Comparison of ENCODE assay signal across 18 cellular contexts in genomic region chr3:127337911-127338531, GRCh38. TPM values are rescaled to one million over a fixed set of nuclear protein-coding genes. Genes with fewer than 3 reads are reported as not detected.
DNase-seq lines count a peak whose midpoint lies in the region; ATAC-seq, FAIRE-seq and TF ChIP-seq lines count a peak whose summit lies in the region.
"Had no signal": no experiment of that assay in that cellular context is flagged by ENCODE, and none has a peak within 500 bp of the region (broad histone marks: within the 10 kb centered on the region; RNA-seq: fewer than 3 reads in every experiment).

No MANE protein-coding gene starts in this region.

- TF ChIP-seq CTCF in H1 (IDR thresholded peaks at IDR 0.05; ENCODE audit: control extremely low read depth in 1 of 3, insufficient read depth in 1 of 3, low read depth in 1 of 3, low read length in 3 of 3) (no peak), left lung (IDR thresholded peaks at IDR 0.05) (no peak), suprapubic skin (IDR thresholded peaks at IDR 0.05) (no peak), coronary artery (IDR thresholded peaks at IDR 0.05) (no peak)

- peak overlapping the region; percentile 38 to 50; a peak in 3 of 4 replicates for H3K4me2 ChIP-seq in H1 (ENCODE audit: insufficient read depth in 1 of 2, low read depth in 2 of 2, low read length in 2 of 2)
- H3K4me2 ChIP-seq: PC-9 had no signal

- 80% methylated on average over 20 of the region's 52 CpGs; no CpG with 5 or more reads in 1 of the 2 experiments for WGBS in H1 (ENCODE audit: extremely low coverage in 1 of 2, insufficient coverage in 1 of 2, insufficient read length in 1 of 2, insufficient replicate concordance in 2 of 2, low coverage in 1 of 2, low lambda C conversion rate in 2 of 2, missing lambda C conversion rate in 1 of 2), 2 experiments
- WGBS in suprapubic skin = 18% methylated on average over 22 of the region's 52 CpGs

- CTCF ChIA-PET in H1 (lab: Charles Lee; ENCODE audit: partially characterized antibody) = interaction anchor here (0.6 kb wide), 2 partner anchors 118 to 203 kb away, joined by 3 read pairs; no protein-coding TSS in a partner anchor

- peaks cover 55% of the 10 kb centered on the region for H3K27me3 ChIP-seq in HUES6 (ENCODE audit: control insufficient read depth, insufficient read depth, low read length)
- H3K27me3 ChIP-seq in H1 (replicated peaks in 1 of 4; ENCODE audit: control insufficient read depth in 3 of 4, extremely low read depth in 1 of 4, insufficient read depth in 3 of 4, low read length in 3 of 4) = no peaks in the 10 kb centered on the region
- H3K27me3 ChIP-seq in left lung = peaks cover 15 to 58% of the 10 kb centered on the region in 2 donors
- H3K27me3 ChIP-seq in suprapubic skin = peaks cover 46% of the 10 kb centered on the region
- H3K27me3 ChIP-seq: BE2C had no signal

- H4K91ac ChIP-seq in H1 (replicated peaks; ENCODE audit: insufficient read length, low read length) = no peak overlapping the region

- peaks cover 0 to 4% of the 10 kb centered on the region in 2 experiments; a peak in 1 of 4 replicates for H3K79me2 ChIP-seq in H1 (ENCODE audit: control insufficient read depth in 1 of 2, insufficient read depth in 2 of 2, low read length in 2 of 2)

- no peak overlapping the region for H2BK120ac ChIP-seq in H1 (replicated peaks; ENCODE audit: low read depth, low read length)

- no peak for TF ChIP-seq POLR2A in H1 (IDR thresholded peaks at IDR 0.05; ENCODE audit: control extremely low read depth in 1 of 2, low read depth in 2 of 2, low read length in 2 of 2)
- TF ChIP-seq POLR2A in suprapubic skin (IDR thresholded peaks at IDR 0.05) = no peak

- H3K4me3 ChIP-seq in HUES6 (ENCODE audit: low read depth, low read length) (peak overlapping the region; percentile 33; the same call in 1 of the 2 replicates), H1 (ENCODE audit: extremely low read depth in 1 of 4, insufficient read depth in 2 of 4, low read depth in 3 of 4, low read length in 4 of 4) (peak overlapping the region in 2 of 4 experiments; percentile 5 to 21; a peak in 2 of 8 replicates), left lung (no peak overlapping the region), suprapubic skin (peak overlapping the region; percentile 24), coronary artery (no peak overlapping the region)
- H3K4me3 ChIP-seq: PC-9 had no signal

- H3K27ac ChIP-seq in HUES6 (ENCODE audit: low read depth, low read length) = no peak overlapping the region
- no peak overlapping the region for H3K27ac ChIP-seq in H1 (ENCODE audit: low read depth, low read length)
- no peak overlapping the region for H3K27ac ChIP-seq in left lung
- H3K27ac ChIP-seq in suprapubic skin = no peak overlapping the region
- no peak overlapping the region for H3K27ac ChIP-seq in coronary artery
- H3K27ac ChIP-seq: HL-60, PC-9 had no signal

- ATAC-seq in left lung = peak; percentile 17
- ATAC-seq in GM19395 (IDR thresholded peaks at IDR 0.05; ENCODE audit: unreplicated experiment) = no peak
- ATAC-seq: CD8-positive, alpha-beta T cell had no signal

- no peak overlapping the region; the same call in 1 of the 2 replicates for H3K18ac ChIP-seq in H1 (ENCODE audit: extremely low read depth, low read length)

- no peak overlapping the region for H2AK5ac ChIP-seq in H1 (ENCODE audit: low read depth, low read length)

- TF ChIP-seq EP300 in H1 (IDR thresholded peaks at IDR 0.05; ENCODE audit: borderline replicate concordance in 1 of 2, low read depth in 2 of 2, low read length in 2 of 2) (no peak), suprapubic skin (IDR thresholded peaks at IDR 0.05) (no peak)

- H3K4ac ChIP-seq in H1 (replicated peaks; ENCODE audit: insufficient read length, low read depth, low read length) = no peak overlapping the region

- no peak overlapping the region for H4K5ac ChIP-seq in H1 (ENCODE audit: insufficient read length, low read depth, low read length)

- intact Hi-C loops in left lung (cut with DNase I) = no loop called here

- no peaks in the 10 kb centered on the region for H3K36me3 ChIP-seq in HUES6 (ENCODE audit: control insufficient read depth, insufficient read depth, low read length)
- H3K36me3 ChIP-seq in H1 (ENCODE audit: control insufficient read depth in 2 of 4, insufficient read depth in 4 of 4, low read length in 3 of 4) = no peaks in the 10 kb centered on the region
- no peaks in the 10 kb centered on the region for H3K36me3 ChIP-seq in left lung
- H3K36me3 ChIP-seq in suprapubic skin = no peaks in the 10 kb centered on the region
- H3K36me3 ChIP-seq: BE2C had no signal

- H3K14ac ChIP-seq in H1 (ENCODE audit: insufficient read length) = no peak overlapping the region

- no peak overlapping the region; the same call in 1 of the 2 replicates for H4K8ac ChIP-seq in H1 (ENCODE audit: extremely low read depth, insufficient read depth, low read length)

- H2BK12ac ChIP-seq in H1 (ENCODE audit: low read depth, low read length) = no peak overlapping the region

- H2BK15ac ChIP-seq in H1 (ENCODE audit: low read length) = no peak overlapping the region

- POLR2A ChIA-PET in H1 (lab: Charles Lee; ENCODE audit: partially characterized antibody) = no interaction called here

- FAIRE-seq in H1 (lab: Jason Lieb, UNC) = no peak

- H3K23me2 ChIP-seq in H1 (ENCODE audit: low read depth, low read length) = peaks cover 6% of the 10 kb centered on the region

- H3K4me1 ChIP-seq in HUES6 (ENCODE audit: control insufficient read depth, insufficient read depth, low read length) (no peaks in the 10 kb centered on the region), H1 (replicated peaks in 1 of 4; ENCODE audit: control insufficient read depth in 3 of 4, insufficient read depth in 4 of 4, low read length in 3 of 4) (no peaks in the 10 kb centered on the region), left lung (no peaks in the 10 kb centered on the region), suprapubic skin (peaks cover 7% of the 10 kb centered on the region)
- H3K4me1 ChIP-seq: BE2C had no signal

- no peaks in the 10 kb centered on the region for H3K79me1 ChIP-seq in H1 (ENCODE audit: low read depth, low read length)

- H3K23ac ChIP-seq in H1 (ENCODE audit: insufficient read length) = no peak overlapping the region

- H3K9ac ChIP-seq in HUES6 (ENCODE audit: low read length) = no peak overlapping the region
- H3K9ac ChIP-seq in H1 (replicated peaks in 1 of 4; ENCODE audit: extremely low read depth in 1 of 4, low read depth in 3 of 4, low read length in 3 of 4) = no peak overlapping the region

- H2BK20ac ChIP-seq in H1 (ENCODE audit: low read length) = no peak overlapping the region

- DNase-seq in H1 (ENCODE audit: low read depth in 1 of 2, low spot score in 2 of 2) = no peak
- DNase-seq in left lung = no peak
- DNase-seq in suprapubic skin (ENCODE audit: low spot score in 2 of 2) = no peak
- DNase-seq in coronary artery (ENCODE audit: low spot score) = no peak
- no peak for DNase-seq in UCSD-AML1 (lab: John Stamatoyannopoulos, UW; ENCODE audit: unreplicated experiment)
- DNase-seq: BE2C, HCEC 1CT, KG1, NCI-H1048, NCI-H446 treated with DMSO at 0.1 percent for 48 hours, NCI-H748 treated with DMSO at 0.1 percent for 48 hours, PC-9 had no signal

- H4K20me1 ChIP-seq in H1 (replicated peaks in 1 of 2; ENCODE audit: control insufficient read depth in 1 of 2, insufficient read depth in 2 of 2, low read length in 2 of 2) = peaks cover 0 to 4% of the 10 kb centered on the region in 2 experiments

- H3K56ac ChIP-seq in H1 (replicated peaks; ENCODE audit: insufficient read length, low read depth, low read length) = no peak overlapping the region

- no peak overlapping the region for H2AFZ ChIP-seq in H1 (ENCODE audit: low read length)
- H2AFZ ChIP-seq: PC-9 had no signal

- H2BK5ac ChIP-seq in H1 (ENCODE audit: low read depth, low read length) = no peak overlapping the region

- no peak for TF ChIP-seq RAD21 in H1 (IDR thresholded peaks at IDR 0.05 in 1 of 2, conservative IDR thresholded peaks at IDR 0.05 in 1 of 2; ENCODE audit: low read depth in 2 of 2, low read length in 2 of 2)

- H3K9me3 ChIP-seq in HUES6 (ENCODE audit: control insufficient read depth, insufficient read depth, low read depth, low read length) (0 out of 2 replicates have a peak, but pooled peaks cover 3% of the 10 kb centered on the region), H1 (ENCODE audit: insufficient read depth in 2 of 2, low read depth in 1 of 2, low read length in 1 of 2) (no peaks in the 10 kb centered on the region; a peak in 1 of 4 replicates), left lung (peaks cover 0 to 6% of the 10 kb centered on the region in 2 donors), suprapubic skin (no peaks in the 10 kb centered on the region)
- H3K9me3 ChIP-seq: BE2C had no signal

TF ChIP-seq in H1, 55 proteins besides CTCF, POLR2A, EP300 and RAD21 (continues in another document):
- TF ChIP-seq YY1 (IDR thresholded peaks at IDR 0.05; ENCODE audit: low read depth, low read length) (no peak), KDM4A (IDR thresholded peaks at IDR 0.05; ENCODE audit: low read depth, low read length, severe bottlenecking) (no peak), TAF7 (optimal IDR thresholded peaks at IDR 0.05; ENCODE audit: borderline replicate concordance, low read depth, low read length) (no peak), MAX (IDR thresholded peaks at IDR 0.05) (0 out of 2 replicates have a peak, but pooled peaks have one; percentile 19), ATF2 (IDR thresholded peaks at IDR 0.05; ENCODE audit: low read length) (no peak)

RNA-seq across cellular contexts. Expression of gene PRR20G, which starts 50.2 kb away (rescaled TPM):
- not detected in 2 replicates for total RNA-seq in H1 (2021; fragmentation: NEBNext Ultra II Directional; extraction: Animal tissue kit (Norgen Biotek cat#: 25700))
- 0.24 and 0.67 TPM in 2 replicates for polyA plus RNA-seq in H1 (2011; rRNA removed)
- polyA plus RNA-seq in H1 (2011; cell fraction: cytosol; rRNA removed) = 0.23 TPM
- 0.41 TPM for polyA plus RNA-seq in H1 (2011; cell fraction: nucleus; rRNA removed)
- 0.15 to 0.44 TPM (median 0.23 TPM) in 4 replicates for polyA plus RNA-seq in H1 (2012, experiment 1 of 2)
- 0.24 TPM for polyA plus RNA-seq in H1 (2012, experiment 2 of 2)
- 0.20 TPM for polyA plus RNA-seq in H1 (2013, experiment 1 of 2)
- polyA plus RNA-seq in H1 (2013, experiment 2 of 2) = 0.17 TPM
- polyA minus RNA-seq in H1 (2011; rRNA and poly(A)+ RNA removed) = 0.17 TPM in 1 of 2 replicates, not detected in the other
- polyA minus RNA-seq in H1 (2011; cell fraction: cytosol; rRNA and poly(A)+ RNA removed) = not detected
- polyA minus RNA-seq in H1 (2011; cell fraction: nucleus; rRNA and poly(A)+ RNA removed) = not detected
- total RNA-seq in left lung = not detected
- total RNA-seq in suprapubic skin = not detected
- total RNA-seq: CD8-positive, alpha-beta T cell; M059J; PC-9 had no signal
- polyA plus RNA-seq: AG04450 had no signal

Comparison
In these comparisons a context has a peak if more than half of its experiments do, and no peak if none do; other contexts are left out.
1. H3K4me3 ChIP-seq: peak in HUES6 (single experiment) and suprapubic skin (single experiment); none in left lung (0 of 2) and coronary artery (single experiment).